Comparison of ENCODE assay signal across 19 cellular contexts in genomic region chr1:87167157-87167810, GRCh38.
"Had no signal": no experiment of that assay in that cellular context is flagged by ENCODE, and none has a peak within 500 bp of the region (broad histone marks: within the 10 kb centered on the region; RNA-seq: fewer than 3 reads in every experiment).

No MANE protein-coding gene starts in this region.

- H3K36me3 Mint-ChIP-seq: immature natural killer cell; natural killer cell treated with Interleukin-12 subunit alpha and Interleukin-12 subunit beta and Interleukin-15 and Interleukin-18, amount 100 ng/mL, for 72 hours; stimulated activated effector memory CD8-positive, alpha-beta T cell treated with anti-CD3 and anti-CD28 coated beads, Interleukin-12 subunit alpha, Interleukin-12 subunit beta, amount 100 ng/mL, for 72 hours had no signal

- H3K36me3 ChIP-seq: esophagus squamous epithelium, gastroesophageal sphincter, left lung, tibial artery, upper lobe of right lung, vagina had no signal

- H3K4me1 Mint-ChIP-seq: immature natural killer cell; stimulated activated effector memory CD8-positive, alpha-beta T cell treated with anti-CD3 and anti-CD28 coated beads, Interleukin-12 subunit alpha, Interleukin-12 subunit beta, amount 100 ng/mL, for 72 hours had no signal

- H3K27ac ChIP-seq: esophagus squamous epithelium, gastroesophageal sphincter, left lung, tibial artery, upper lobe of right lung, vagina had no signal

- H3K4me3 ChIP-seq: esophagus squamous epithelium, gastroesophageal sphincter, left lung, lung, smooth muscle cell, tibial artery, upper lobe of right lung, vagina had no signal

- H3K27me3 ChIP-seq: gastroesophageal sphincter, left lung, tibial artery, upper lobe of right lung, vagina had no signal

- H3K4me3 Mint-ChIP-seq: effector memory CD8-positive, alpha-beta T cell; immature natural killer cell; natural killer cell treated with Interleukin-12 subunit alpha and Interleukin-12 subunit beta and Interleukin-15 and Interleukin-18, amount 100 ng/mL, for 72 hours; stimulated activated effector memory CD8-positive, alpha-beta T cell treated with anti-CD3 and anti-CD28 coated beads, Interleukin-12 subunit alpha, Interleukin-12 subunit beta, amount 100 ng/mL, for 72 hours; stimulated activated naive CD8-positive, alpha-beta T cell treated with anti-CD3 and anti-CD28 coated beads, Interleukin-15, Interleukin-2, amounts not matched to agents 100 ng/mL and 50 ng/mL, for 24 hours had no signal

- H3K27ac Mint-ChIP-seq: effector memory CD8-positive, alpha-beta T cell; immature natural killer cell; natural killer cell treated with Interleukin-12 subunit alpha and Interleukin-12 subunit beta and Interleukin-15 and Interleukin-18, amount 100 ng/mL, for 72 hours; stimulated activated effector memory CD8-positive, alpha-beta T cell treated with anti-CD3 and anti-CD28 coated beads, Interleukin-12 subunit alpha, Interleukin-12 subunit beta, amount 100 ng/mL, for 72 hours; stimulated activated naive CD8-positive, alpha-beta T cell treated with anti-CD3 and anti-CD28 coated beads, Interleukin-15, Interleukin-2, amounts not matched to agents 100 ng/mL and 50 ng/mL, for 24 hours had no signal

- DNase-seq: effector memory CD8-positive, alpha-beta T cell; esophagus squamous epithelium; foreskin fibroblast; glutamatergic neuron; immature natural killer cell; left lung; mesenchymal stem cell; midbrain; stimulated activated CD4-positive, alpha-beta T cell treated with anti-CD3 and anti-CD28 coated beads, Interleukin-4, amount 100 ng/mL, for 1 hour; stimulated activated CD8-positive, alpha-beta memory T cell treated with anti-CD3 and anti-CD28 coated beads, Interleukin-4, amount 100 ng/mL, for 48 hours; tibial artery; upper lobe of right lung had no signal

- ATAC-seq: effector memory CD8-positive, alpha-beta T cell; gastroesophageal sphincter; left lung; upper lobe of right lung had no signal

- H3K4me1 ChIP-seq: esophagus squamous epithelium, left lung, upper lobe of right lung, vagina had no signal

- H3K9me3 Mint-ChIP-seq: effector memory CD8-positive, alpha-beta T cell; immature natural killer cell; natural killer cell treated with Interleukin-12 subunit alpha and Interleukin-12 subunit beta and Interleukin-15 and Interleukin-18, amount 100 ng/mL, for 72 hours; stimulated activated effector memory CD8-positive, alpha-beta T cell treated with anti-CD3 and anti-CD28 coated beads, Interleukin-12 subunit alpha, Interleukin-12 subunit beta, amount 100 ng/mL, for 72 hours; stimulated activated naive CD8-positive, alpha-beta T cell treated with anti-CD3 and anti-CD28 coated beads, Interleukin-15, Interleukin-2, amounts not matched to agents 100 ng/mL and 50 ng/mL, for 24 hours had no signal

- H3K4me2 ChIP-seq: smooth muscle cell had no signal

- H3K9me3 ChIP-seq: esophagus squamous epithelium, gastroesophageal sphincter, left lung, tibial artery, upper lobe of right lung, vagina had no signal
